In the genomic region with DNA sequence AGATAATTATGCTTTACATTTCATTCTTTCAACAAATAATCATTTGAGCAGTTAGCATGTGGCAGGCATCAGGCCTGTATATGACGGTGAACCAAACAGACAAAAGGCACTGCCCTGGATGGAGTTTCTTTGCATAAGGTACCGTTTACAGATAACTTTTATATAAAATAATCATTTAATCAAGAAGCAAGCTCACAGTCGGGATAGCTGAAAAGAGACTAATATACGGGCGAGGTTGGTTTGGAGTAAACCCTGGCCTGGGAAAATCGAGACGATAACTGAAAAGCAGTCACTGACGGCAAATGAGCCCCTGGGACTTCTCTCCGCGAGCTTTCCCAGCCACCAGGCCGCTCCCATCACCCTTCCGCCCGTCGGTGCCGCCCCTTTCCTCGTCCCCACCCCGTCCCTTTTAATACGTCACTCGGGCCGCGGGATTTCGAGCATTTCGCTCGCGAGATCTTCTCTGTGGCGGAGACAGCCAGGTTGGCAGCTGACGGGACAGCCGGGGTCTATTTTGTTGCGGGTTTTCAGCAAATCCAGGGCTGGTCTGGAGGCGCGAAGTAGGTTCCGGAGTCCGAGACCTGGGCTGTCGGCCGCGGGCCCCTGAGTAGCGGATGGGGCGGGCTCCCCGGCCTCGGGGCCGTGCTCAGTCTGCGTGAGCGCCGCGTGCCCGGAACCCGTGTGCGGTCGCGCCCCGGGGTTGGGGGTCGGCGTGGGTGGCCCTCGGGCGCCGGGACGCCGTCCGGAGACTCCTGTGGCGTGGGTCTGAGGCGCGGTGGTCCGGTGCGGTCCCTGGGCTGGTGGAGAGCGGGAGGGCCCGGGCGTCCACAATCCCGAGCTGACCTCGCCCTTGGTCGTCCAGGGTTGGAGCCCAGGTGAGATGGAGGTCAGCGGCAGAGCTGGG, we compare ENCODE assay signal across 1 cellular context.
TF ChIP-seq lines count a peak whose summit lies in the region.

A gene (plus strand): TSS at position 462 of the 904 bp plus-strand sequence. CDS start 703 bp downstream, outside the sequence.

TF ChIP-seq in HEK293, 187 proteins besides CTCF, POLR2A, EP300 and RAD21 (continued from another document and continues in another):
- TF ChIP-seq, protein P1, sequence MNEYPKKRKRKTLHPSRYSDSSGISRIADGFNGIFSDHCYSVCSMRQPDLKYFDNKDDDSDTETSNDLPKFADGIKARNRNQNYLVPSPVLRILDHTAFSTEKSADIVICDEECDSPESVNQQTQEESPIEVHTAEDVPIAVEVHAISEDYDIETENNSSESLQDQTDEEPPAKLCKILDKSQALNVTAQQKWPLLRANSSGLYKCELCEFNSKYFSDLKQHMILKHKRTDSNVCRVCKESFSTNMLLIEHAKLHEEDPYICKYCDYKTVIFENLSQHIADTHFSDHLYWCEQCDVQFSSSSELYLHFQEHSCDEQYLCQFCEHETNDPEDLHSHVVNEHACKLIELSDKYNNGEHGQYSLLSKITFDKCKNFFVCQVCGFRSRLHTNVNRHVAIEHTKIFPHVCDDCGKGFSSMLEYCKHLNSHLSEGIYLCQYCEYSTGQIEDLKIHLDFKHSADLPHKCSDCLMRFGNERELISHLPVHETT (tag by site-specific recombination; IDR thresholded peaks at IDR 0.05) = no peak
- TF ChIP-seq ZNF37A (tag by site-specific recombination; IDR thresholded peaks at IDR 0.05) = no peak
- TF ChIP-seq ZNF140 (tag by site-specific recombination; IDR thresholded peaks at IDR 0.05) = no peak
- TF ChIP-seq ZNF777 (tag by site-specific recombination; IDR thresholded peaks at IDR 0.05; ENCODE audit: borderline replicate concordance) = no peak
- TF ChIP-seq, protein P2, sequence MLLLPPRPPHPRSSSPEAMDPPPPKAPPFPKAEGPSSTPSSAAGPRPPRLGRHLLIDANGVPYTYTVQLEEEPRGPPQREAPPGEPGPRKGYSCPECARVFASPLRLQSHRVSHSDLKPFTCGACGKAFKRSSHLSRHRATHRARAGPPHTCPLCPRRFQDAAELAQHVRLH (tag by site-specific recombination; IDR thresholded peaks at IDR 0.05) = no peak
- no peak for TF ChIP-seq ZNF292 (tag by site-specific recombination; IDR thresholded peaks at IDR 0.05; ENCODE audit: borderline replicate concordance, low read depth)
- TF ChIP-seq ZNF658 (tag by site-specific recombination; IDR thresholded peaks at IDR 0.05) = no peak
- peak; percentile 25; the same call in 1 of the 2 replicates for TF ChIP-seq ZSCAN30 (tag by site-specific recombination; IDR thresholded peaks at IDR 0.05)
- no peak for TF ChIP-seq ZNF558 (tag by site-specific recombination; IDR thresholded peaks at IDR 0.05)
- peak; percentile 34; the same call in 1 of the 2 replicates for TF ChIP-seq ZFP37 (tag by site-specific recombination; IDR thresholded peaks at IDR 0.05)
- TF ChIP-seq, protein P3, sequence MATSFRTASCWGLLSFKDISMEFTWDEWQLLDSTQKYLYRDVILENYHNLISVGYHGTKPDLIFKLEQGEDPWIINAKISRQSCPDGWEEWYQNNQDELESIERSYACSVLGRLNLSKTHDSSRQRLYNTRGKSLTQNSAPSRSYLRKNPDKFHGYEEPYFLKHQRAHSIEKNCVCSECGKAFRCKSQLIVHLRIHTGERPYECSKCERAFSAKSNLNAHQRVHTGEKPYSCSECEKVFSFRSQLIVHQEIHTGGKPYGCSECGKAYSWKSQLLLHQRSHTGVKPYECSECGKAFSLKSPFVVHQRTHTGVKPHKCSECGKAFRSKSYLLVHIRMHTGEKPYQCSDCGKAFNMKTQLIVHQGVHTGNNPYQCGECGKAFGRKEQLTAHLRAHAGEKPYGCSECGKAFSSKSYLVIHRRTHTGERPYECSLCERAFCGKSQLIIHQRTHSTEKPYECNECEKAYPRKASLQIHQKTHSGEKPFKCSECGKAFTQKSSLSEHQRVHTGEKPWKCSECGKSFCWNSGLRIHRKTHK (tag by site-specific recombination; IDR thresholded peaks at IDR 0.05) = no peak
- TF ChIP-seq ZNF341 (tag by site-specific recombination; IDR thresholded peaks at IDR 0.05; ENCODE audit: low read depth) = peak; percentile 74
- peak; percentile 64 for TF ChIP-seq ZFHX2 (tag by site-specific recombination; conservative IDR thresholded peaks at IDR 0.05)
- TF ChIP-seq SALL2 (tag by site-specific recombination; IDR thresholded peaks at IDR 0.05; ENCODE audit: borderline replicate concordance) = no peak
- 0 out of 2 replicates have a peak, but pooled peaks have one; percentile 29 for TF ChIP-seq ZNF24 (tag by site-specific recombination; IDR thresholded peaks at IDR 0.05)
- TF ChIP-seq, protein P4, sequence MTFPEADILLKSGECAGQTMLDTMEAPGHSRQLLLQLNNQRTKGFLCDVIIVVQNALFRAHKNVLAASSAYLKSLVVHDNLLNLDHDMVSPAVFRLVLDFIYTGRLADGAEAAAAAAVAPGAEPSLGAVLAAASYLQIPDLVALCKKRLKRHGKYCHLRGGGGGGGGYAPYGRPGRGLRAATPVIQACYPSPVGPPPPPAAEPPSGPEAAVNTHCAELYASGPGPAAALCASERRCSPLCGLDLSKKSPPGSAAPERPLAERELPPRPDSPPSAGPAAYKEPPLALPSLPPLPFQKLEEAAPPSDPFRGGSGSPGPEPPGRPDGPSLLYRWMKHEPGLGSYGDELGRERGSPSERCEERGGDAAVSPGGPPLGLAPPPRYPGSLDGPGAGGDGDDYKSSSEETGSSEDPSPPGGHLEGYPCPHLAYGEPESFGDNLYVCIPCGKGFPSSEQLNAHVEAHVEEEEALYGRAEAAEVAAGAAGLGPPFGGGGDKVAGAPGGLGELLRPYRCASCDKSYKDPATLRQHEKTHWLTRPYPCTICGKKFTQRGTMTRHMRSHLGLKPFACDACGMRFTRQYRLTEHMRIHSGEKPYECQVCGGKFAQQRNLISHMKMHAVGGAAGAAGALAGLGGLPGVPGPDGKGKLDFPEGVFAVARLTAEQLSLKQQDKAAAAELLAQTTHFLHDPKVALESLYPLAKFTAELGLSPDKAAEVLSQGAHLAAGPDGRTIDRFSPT (tag by site-specific recombination; IDR thresholded peaks at IDR 0.05) = no peak
- TF ChIP-seq, protein P5, sequence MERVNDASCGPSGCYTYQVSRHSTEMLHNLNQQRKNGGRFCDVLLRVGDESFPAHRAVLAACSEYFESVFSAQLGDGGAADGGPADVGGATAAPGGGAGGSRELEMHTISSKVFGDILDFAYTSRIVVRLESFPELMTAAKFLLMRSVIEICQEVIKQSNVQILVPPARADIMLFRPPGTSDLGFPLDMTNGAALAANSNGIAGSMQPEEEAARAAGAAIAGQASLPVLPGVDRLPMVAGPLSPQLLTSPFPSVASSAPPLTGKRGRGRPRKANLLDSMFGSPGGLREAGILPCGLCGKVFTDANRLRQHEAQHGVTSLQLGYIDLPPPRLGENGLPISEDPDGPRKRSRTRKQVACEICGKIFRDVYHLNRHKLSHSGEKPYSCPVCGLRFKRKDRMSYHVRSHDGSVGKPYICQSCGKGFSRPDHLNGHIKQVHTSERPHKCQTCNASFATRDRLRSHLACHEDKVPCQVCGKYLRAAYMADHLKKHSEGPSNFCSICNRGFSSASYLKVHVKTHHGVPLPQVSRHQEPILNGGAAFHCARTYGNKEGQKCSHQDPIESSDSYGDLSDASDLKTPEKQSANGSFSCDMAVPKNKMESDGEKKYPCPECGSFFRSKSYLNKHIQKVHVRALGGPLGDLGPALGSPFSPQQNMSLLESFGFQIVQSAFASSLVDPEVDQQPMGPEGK (tag by site-specific recombination; IDR thresholded peaks at IDR 0.05) = no peak
- no peak for TF ChIP-seq MYNN (tag by site-specific recombination; IDR thresholded peaks at IDR 0.05; ENCODE audit: borderline replicate concordance)
- no peak for TF ChIP-seq ZNF274 (IDR thresholded peaks at IDR 0.05; ENCODE audit: low read length)
- TF ChIP-seq ZNF274 (tag by site-specific recombination; IDR thresholded peaks at IDR 0.05; ENCODE audit: borderline replicate concordance) = no peak
- TF ChIP-seq BCL11B (tag by site-specific recombination; IDR thresholded peaks at IDR 0.05; ENCODE audit: low read depth) = peak; percentile 55; the same call in 1 of the 2 replicates
- TF ChIP-seq, protein P6, sequence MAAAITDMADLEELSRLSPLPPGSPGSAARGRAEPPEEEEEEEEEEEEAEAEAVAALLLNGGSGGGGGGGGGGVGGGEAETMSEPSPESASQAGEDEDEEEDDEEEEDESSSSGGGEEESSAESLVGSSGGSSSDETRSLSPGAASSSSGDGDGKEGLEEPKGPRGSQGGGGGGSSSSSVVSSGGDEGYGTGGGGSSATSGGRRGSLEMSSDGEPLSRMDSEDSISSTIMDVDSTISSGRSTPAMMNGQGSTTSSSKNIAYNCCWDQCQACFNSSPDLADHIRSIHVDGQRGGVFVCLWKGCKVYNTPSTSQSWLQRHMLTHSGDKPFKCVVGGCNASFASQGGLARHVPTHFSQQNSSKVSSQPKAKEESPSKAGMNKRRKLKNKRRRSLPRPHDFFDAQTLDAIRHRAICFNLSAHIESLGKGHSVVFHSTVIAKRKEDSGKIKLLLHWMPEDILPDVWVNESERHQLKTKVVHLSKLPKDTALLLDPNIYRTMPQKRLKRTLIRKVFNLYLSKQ (tag by site-specific recombination; IDR thresholded peaks at IDR 0.05; ENCODE audit: borderline replicate concordance) = no peak
- no peak for TF ChIP-seq OVOL3 (tag by site-specific recombination; IDR thresholded peaks at IDR 0.05)
- TF ChIP-seq, protein P7, sequence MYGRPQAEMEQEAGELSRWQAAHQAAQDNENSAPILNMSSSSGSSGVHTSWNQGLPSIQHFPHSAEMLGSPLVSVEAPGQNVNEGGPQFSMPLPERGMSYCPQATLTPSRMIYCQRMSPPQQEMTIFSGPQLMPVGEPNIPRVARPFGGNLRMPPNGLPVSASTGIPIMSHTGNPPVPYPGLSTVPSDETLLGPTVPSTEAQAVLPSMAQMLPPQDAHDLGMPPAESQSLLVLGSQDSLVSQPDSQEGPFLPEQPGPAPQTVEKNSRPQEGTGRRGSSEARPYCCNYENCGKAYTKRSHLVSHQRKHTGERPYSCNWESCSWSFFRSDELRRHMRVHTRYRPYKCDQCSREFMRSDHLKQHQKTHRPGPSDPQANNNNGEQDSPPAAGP (tag by site-specific recombination; IDR thresholded peaks at IDR 0.05) = no peak
- TF ChIP-seq BCL11A (tag by site-specific recombination; IDR thresholded peaks at IDR 0.05; ENCODE audit: low read depth) = no peak
- peak; percentile 71 for TF ChIP-seq ZNF629 (tag by site-specific recombination; IDR thresholded peaks at IDR 0.05)
- no peak for TF ChIP-seq ZNF423 (tag by site-specific recombination; IDR thresholded peaks at IDR 0.05)
- TF ChIP-seq, protein P8, sequence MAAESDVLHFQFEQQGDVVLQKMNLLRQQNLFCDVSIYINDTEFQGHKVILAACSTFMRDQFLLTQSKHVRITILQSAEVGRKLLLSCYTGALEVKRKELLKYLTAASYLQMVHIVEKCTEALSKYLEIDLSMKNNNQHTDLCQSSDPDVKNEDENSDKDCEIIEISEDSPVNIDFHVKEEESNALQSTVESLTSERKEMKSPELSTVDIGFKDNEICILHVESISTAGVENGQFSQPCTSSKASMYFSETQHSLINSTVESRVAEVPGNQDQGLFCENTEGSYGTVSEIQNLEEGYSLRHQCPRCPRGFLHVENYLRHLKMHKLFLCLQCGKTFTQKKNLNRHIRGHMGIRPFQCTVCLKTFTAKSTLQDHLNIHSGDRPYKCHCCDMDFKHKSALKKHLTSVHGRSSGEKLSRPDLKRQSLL (tag by site-specific recombination; IDR thresholded peaks at IDR 0.05) = no peak
- TF ChIP-seq ZNF548 (tag by site-specific recombination; IDR thresholded peaks at IDR 0.05) = no peak
- TF ChIP-seq, protein P9, sequence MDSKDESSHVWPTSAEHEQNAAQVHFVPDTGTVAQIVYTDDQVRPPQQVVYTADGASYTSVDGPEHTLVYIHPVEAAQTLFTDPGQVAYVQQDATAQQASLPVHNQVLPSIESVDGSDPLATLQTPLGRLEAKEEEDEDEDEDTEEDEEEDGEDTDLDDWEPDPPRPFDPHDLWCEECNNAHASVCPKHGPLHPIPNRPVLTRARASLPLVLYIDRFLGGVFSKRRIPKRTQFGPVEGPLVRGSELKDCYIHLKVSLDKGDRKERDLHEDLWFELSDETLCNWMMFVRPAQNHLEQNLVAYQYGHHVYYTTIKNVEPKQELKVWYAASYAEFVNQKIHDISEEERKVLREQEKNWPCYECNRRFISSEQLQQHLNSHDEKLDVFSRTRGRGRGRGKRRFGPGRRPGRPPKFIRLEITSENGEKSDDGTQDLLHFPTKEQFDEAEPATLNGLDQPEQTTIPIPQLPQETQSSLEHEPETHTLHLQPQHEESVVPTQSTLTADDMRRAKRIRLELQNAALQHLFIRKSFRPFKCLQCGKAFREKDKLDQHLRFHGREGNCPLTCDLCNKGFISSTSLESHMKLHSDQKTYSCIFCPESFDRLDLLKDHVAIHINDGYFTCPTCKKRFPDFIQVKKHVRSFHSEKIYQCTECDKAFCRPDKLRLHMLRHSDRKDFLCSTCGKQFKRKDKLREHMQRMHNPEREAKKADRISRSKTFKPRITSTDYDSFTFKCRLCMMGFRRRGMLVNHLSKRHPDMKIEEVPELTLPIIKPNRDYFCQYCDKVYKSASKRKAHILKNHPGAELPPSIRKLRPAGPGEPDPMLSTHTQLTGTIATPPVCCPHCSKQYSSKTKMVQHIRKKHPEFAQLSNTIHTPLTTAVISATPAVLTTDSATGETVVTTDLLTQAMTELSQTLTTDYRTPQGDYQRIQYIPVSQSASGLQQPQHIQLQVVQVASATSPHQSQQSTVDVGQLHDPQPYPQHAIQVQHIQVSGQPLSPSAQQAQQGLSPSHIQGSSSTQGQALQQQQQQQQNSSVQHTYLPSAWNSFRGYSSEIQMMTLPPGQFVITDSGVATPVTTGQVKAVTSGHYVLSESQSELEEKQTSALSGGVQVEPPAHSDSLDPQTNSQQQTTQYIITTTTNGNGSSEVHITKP (tag by site-specific recombination; IDR thresholded peaks at IDR 0.05) = peak; percentile 35
- TF ChIP-seq, protein P10, sequence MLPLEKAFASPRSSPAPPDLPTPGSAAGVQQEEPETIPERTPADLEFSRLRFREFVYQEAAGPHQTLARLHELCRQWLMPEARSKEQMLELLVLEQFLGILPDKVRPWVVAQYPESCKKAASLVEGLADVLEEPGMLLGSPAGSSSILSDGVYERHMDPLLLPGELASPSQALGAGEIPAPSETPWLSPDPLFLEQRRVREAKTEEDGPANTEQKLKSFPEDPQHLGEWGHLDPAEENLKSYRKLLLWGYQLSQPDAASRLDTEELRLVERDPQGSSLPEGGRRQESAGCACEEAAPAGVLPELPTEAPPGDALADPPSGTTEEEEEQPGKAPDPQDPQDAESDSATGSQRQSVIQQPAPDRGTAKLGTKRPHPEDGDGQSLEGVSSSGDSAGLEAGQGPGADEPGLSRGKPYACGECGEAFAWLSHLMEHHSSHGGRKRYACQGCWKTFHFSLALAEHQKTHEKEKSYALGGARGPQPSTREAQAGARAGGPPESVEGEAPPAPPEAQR (tag by site-specific recombination; IDR thresholded peaks at IDR 0.05) = no peak
- TF ChIP-seq, protein P11, sequence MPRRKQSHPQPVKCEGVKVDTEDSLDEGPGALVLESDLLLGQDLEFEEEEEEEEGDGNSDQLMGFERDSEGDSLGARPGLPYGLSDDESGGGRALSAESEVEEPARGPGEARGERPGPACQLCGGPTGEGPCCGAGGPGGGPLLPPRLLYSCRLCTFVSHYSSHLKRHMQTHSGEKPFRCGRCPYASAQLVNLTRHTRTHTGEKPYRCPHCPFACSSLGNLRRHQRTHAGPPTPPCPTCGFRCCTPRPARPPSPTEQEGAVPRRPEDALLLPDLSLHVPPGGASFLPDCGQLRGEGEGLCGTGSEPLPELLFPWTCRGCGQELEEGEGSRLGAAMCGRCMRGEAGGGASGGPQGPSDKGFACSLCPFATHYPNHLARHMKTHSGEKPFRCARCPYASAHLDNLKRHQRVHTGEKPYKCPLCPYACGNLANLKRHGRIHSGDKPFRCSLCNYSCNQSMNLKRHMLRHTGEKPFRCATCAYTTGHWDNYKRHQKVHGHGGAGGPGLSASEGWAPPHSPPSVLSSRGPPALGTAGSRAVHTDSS (tag by site-specific recombination; IDR thresholded peaks at IDR 0.05) = no peak; the same call in 1 of the 2 replicates
- 0 out of 2 replicates have a peak, but pooled peaks have one; percentile 21 for TF ChIP-seq ZNF561 (tag by site-specific recombination; IDR thresholded peaks at IDR 0.05; ENCODE audit: borderline replicate concordance)
- TF ChIP-seq ZNF670 (tag by site-specific recombination; IDR thresholded peaks at IDR 0.05; ENCODE audit: low read depth) = no peak
- TF ChIP-seq PRDM1 (tag by site-specific recombination; IDR thresholded peaks at IDR 0.05) = no peak
- peak; percentile 66 for TF ChIP-seq KLF8 (tag by site-specific recombination; IDR thresholded peaks at IDR 0.05)
